9 cellular contexts compared by ENCODE assay signal in genomic region chr6:146913842-146914562, GRCh38.
DNase-seq lines count a peak whose midpoint lies in the region; ATAC-seq and TF ChIP-seq lines count a peak whose summit lies in the region.
"Had no signal": no experiment of that assay in that cellular context is flagged by ENCODE, and none has a peak within 500 bp of the region (broad histone marks: within the 10 kb centered on the region; RNA-seq: fewer than 3 reads in every experiment).

No MANE protein-coding gene starts in this region.

- 24 to 32% methylated on average over 15 of the region's 15 CpGs for WGBS in lung, 2 donors

- H3K9me3 Mint-ChIP-seq in endothelial cell (ENCODE audit: unreplicated experiment): no peaks in the 10 kb centered on the region

- H3K27ac ChIP-seq in SJCRH30 (peak overlapping the region; percentile 98), lung (ENCODE audit: low read depth in 1 of 2, low read length in 1 of 2) (peak overlapping the region; percentile 64 to 71), temporal lobe (ENCODE audit: low read depth, low read length) (peak overlapping the region; percentile 31)

- H3K4me1 Mint-ChIP-seq in endothelial cell (ENCODE audit: unreplicated experiment): peaks cover 12% of the 10 kb centered on the region

- DNase-seq in NCI-H2196 (lab: John Stamatoyannopoulos, UW; ENCODE audit: unreplicated experiment) (peak; percentile 22), NCI-H2196 treated with DMSO at 0.1 percent for 48 hours (lab: John Stamatoyannopoulos, UW; ENCODE audit: unreplicated experiment) (no peak), SJCRH30 (peak; percentile 95), endothelial cell (ENCODE audit: low spot score) (peak; percentile 8), lung (ENCODE audit: low spot score) (peak; percentile 77), NCI-H2107 (lab: John Stamatoyannopoulos, UW) (no peak)

- H3K27me3 ChIP-seq in SJCRH30: no peaks in the 10 kb centered on the region
- H3K27me3 ChIP-seq in lung (ENCODE audit: control insufficient read depth, insufficient read depth): no peaks in the 10 kb centered on the region
- H3K27me3 ChIP-seq: BLaER1 treated with 17β-estradiol and CSF1 and Interleukin-3, amounts not matched to agents 10 nM and 100 nM had no signal

- no peaks in the 10 kb centered on the region for H3K9me3 ChIP-seq in SJCRH30 (replicated peaks)
- no peaks in the 10 kb centered on the region for H3K9me3 ChIP-seq in lung (ENCODE audit: control insufficient read depth in 2 of 2, insufficient read depth in 1 of 2, low read length in 1 of 2)
- H3K9me3 ChIP-seq: BLaER1 treated with 17β-estradiol and CSF1 and Interleukin-3, amounts not matched to agents 10 nM and 100 nM had no signal

- no peak overlapping the region for H3K4me3 Mint-ChIP-seq in endothelial cell (ENCODE audit: unreplicated experiment)

- peak overlapping the region; percentile 43 for H3K4me3 ChIP-seq in SJCRH30
- no peak overlapping the region for H3K4me3 ChIP-seq in lung
- H3K4me3 ChIP-seq: BLaER1 treated with 17β-estradiol and CSF1 and Interleukin-3, amounts not matched to agents 10 nM and 100 nM had no signal

- TF ChIP-seq CTCF in endothelial cell (IDR thresholded peaks at IDR 0.05; ENCODE audit: unreplicated experiment) (no peak), lung (IDR thresholded peaks at IDR 0.05; ENCODE audit: control extremely low read depth, extremely low read depth) (no peak)

- peak; percentile 88 for ATAC-seq in lung (ENCODE audit: insufficient read depth, low FRiP score)
- ATAC-seq in HG03097 (IDR thresholded peaks at IDR 0.05; ENCODE audit: low FRiP score, unreplicated experiment): no peak

- H3K36me3 ChIP-seq in SJCRH30 (no peaks in the 10 kb centered on the region), lung (ENCODE audit: control insufficient read depth in 2 of 2, insufficient read depth in 2 of 2, low read length in 2 of 2) (no peaks in the 10 kb centered on the region)
- H3K36me3 ChIP-seq: BLaER1 treated with 17β-estradiol and CSF1 and Interleukin-3, amounts not matched to agents 10 nM and 100 nM had no signal

- no peaks in the 10 kb centered on the region for H3K36me3 Mint-ChIP-seq in endothelial cell (ENCODE audit: low read depth, unreplicated experiment)

- peaks cover 26% of the 10 kb centered on the region for H3K4me1 ChIP-seq in SJCRH30
- H3K4me1 ChIP-seq in lung (ENCODE audit: control insufficient read depth in 2 of 2, insufficient read depth in 2 of 2, low read length in 2 of 2): peaks cover 3 to 5% of the 10 kb centered on the region in 2 donors

- H3K27ac Mint-ChIP-seq in endothelial cell (ENCODE audit: unreplicated experiment): no peak overlapping the region

- H3K27me3 Mint-ChIP-seq in endothelial cell (ENCODE audit: unreplicated experiment): no peaks in the 10 kb centered on the region

Comparison
In these comparisons a context has a peak if more than half of its experiments do, and no peak if none do; other contexts are left out.
1. DNase-seq: peak in NCI-H2196 (single experiment), SJCRH30 (2 of 2), endothelial cell (single experiment) and lung (single experiment); none in NCI-H2196 treated with DMSO at 0.1 percent for 48 hours (single experiment) and NCI-H2107 (single experiment).
2. H3K27ac ChIP-seq: peak in every context shown above with its lines; median percentile 98 in SJCRH30; 68 in lung; 31 in temporal lobe.